ENCODE assay signal across 1 cellular context in the genomic region with DNA sequence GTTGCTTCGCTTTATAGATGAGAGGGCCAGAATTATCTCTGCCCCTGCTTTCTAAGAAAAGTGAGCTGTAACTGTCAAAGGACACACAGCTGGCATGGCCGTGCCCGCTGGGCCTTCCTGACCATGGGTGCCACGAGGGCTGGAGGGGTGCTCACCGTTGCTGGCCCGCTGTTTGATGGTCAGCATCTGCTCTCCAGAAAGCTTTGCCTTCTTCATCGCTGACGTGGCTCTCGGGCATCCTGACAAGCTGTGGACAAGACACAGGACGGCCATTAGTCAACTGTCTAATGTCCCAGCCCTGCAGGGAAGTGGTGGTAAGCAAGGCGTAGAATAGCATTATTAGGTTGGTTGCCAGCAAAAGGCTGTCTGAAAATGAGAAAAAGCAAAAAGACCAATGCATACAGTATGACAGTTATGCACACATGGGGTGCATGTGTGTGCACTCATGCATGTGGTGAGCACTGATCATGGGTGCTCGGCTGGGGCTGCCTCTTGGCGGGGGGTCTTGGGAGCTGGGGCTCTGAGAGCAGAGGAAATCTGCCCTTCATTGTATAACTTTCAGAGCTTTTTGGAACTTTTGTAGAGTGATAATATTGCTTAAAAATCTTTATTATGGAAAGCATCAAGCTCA.
TF ChIP-seq lines count a peak whose summit lies in the region.

No MANE protein-coding gene starts in this region.

TF ChIP-seq in IMR-90, 13 proteins besides CTCF, POLR2A, EP300 and RAD21:
- TF ChIP-seq, protein P1, sequence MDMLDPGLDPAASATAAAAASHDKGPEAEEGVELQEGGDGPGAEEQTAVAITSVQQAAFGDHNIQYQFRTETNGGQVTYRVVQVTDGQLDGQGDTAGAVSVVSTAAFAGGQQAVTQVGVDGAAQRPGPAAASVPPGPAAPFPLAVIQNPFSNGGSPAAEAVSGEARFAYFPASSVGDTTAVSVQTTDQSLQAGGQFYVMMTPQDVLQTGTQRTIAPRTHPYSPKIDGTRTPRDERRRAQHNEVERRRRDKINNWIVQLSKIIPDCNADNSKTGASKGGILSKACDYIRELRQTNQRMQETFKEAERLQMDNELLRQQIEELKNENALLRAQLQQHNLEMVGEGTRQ (IDR thresholded peaks at IDR 0.05; ENCODE audit: low read depth, low read length), result no peak
- TF ChIP-seq RFX5 (IDR thresholded peaks at IDR 0.05; ENCODE audit: low read depth, low read length) (no peak), NFE2L2 (IDR thresholded peaks at IDR 0.05; ENCODE audit: low read depth, low read length) (no peak), MAFK (IDR thresholded peaks at IDR 0.05; ENCODE audit: low read depth, low read length) (no peak), SMC3 (IDR thresholded peaks at IDR 0.05; ENCODE audit: low read depth, low read length) (no peak), CEBPB (IDR thresholded peaks at IDR 0.05; ENCODE audit: low read depth, low read length) (no peak), RCOR1 (IDR thresholded peaks at IDR 0.05; ENCODE audit: insufficient replicate concordance, low read length) (no peak), BHLHE40 (IDR thresholded peaks at IDR 0.05; ENCODE audit: low read depth, low read length) (no peak), FOS (IDR thresholded peaks at IDR 0.05; ENCODE audit: low read depth, low read length) (no peak), MAZ (IDR thresholded peaks at IDR 0.05; ENCODE audit: borderline replicate concordance, low read depth, low read length) (no peak)
- TF ChIP-seq, protein P2, sequence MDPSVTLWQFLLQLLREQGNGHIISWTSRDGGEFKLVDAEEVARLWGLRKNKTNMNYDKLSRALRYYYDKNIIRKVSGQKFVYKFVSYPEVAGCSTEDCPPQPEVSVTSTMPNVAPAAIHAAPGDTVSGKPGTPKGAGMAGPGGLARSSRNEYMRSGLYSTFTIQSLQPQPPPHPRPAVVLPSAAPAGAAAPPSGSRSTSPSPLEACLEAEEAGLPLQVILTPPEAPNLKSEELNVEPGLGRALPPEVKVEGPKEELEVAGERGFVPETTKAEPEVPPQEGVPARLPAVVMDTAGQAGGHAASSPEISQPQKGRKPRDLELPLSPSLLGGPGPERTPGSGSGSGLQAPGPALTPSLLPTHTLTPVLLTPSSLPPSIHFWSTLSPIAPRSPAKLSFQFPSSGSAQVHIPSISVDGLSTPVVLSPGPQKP (IDR thresholded peaks at IDR 0.05; ENCODE audit: borderline replicate concordance, low read depth, low read length), result no peak
